ENCODE assay signal across 26 cellular contexts in the genomic region with DNA sequence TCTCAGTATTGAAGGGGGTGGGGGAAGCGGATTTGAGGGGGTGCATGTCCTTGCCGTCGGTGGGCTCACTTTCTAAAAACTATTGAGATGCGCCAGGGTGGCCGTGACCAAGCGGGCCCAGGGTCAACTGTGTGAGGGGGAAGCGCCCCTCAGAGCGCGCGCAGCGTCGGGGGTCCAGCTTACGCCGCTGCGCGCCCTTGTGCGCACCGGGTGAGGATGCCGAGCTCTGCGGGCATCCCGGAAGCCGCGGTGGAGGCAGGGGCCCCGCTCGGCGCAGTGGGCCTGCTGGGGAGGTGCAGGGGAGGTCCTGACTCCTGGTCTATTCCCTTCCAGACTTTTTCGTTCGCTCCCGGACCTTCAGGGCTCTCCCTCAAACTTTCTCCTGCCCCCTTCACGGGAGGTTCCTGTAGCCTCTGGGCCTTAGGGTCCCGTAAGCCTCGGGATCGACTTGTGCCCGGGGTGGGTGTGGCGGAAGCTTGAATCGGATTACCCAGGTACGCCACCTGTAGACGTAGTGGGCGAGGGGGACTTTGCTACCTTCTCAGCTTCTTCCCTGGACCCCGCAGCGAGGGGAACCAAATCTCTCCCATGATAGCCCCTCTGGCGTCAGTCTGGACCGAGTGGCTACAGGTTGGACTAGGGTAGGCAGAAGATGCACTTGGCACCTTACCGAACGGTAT. TPM values are rescaled to one million over a fixed set of nuclear protein-coding genes. Genes with fewer than 3 reads are reported as not detected.
A peak's percentile ranks its signal among the peaks of the same experiment; 100 is the strongest.
DNase-seq lines count a peak whose midpoint lies in the region; FAIRE-seq and TF ChIP-seq lines count a peak whose summit lies in the region.
"Had no signal": no experiment of that assay in that cellular context is flagged by ENCODE, and none has a peak within 500 bp of the region (broad histone marks: within the 10 kb centered on the region; RNA-seq: fewer than 3 reads in every experiment).

No MANE protein-coding gene starts in this region.

- WGBS in mesendoderm (ENCODE audit: extremely low coverage, insufficient coverage, low lambda C conversion rate): no CpG with 5 or more reads among the region's 45 CpGs

- no peak overlapping the region for H3K18ac ChIP-seq in mesendoderm (ENCODE audit: low read length)

- H3K9me3 Mint-ChIP-seq in CD8-positive, alpha-beta memory T cell: no peaks in the 10 kb centered on the region
- H3K9me3 Mint-ChIP-seq: activated B cell treated with CpG ODN at 0.5 μM for 24 hours; HFFc6; stimulated activated naive CD8-positive, alpha-beta T cell treated with anti-CD3 and anti-CD28 coated beads, Interleukin-15, amount 100 ng/mL, for 72 hours had no signal

- DNase-seq in endothelial cell of umbilical vein (ENCODE audit: low read depth, low spot score) (no peak), mesendoderm (peak; percentile 40), retinal pigment epithelial cell (ENCODE audit: low read depth) (no peak), SIG-M5 treated with dmso at 0.1 percent for 504 hours (lab: John Stamatoyannopoulos, UW; ENCODE audit: unreplicated experiment) (no peak), NCI-H1930 (lab: John Stamatoyannopoulos, UW) (no peak)
- DNase-seq in CD8-positive, alpha-beta memory T cell: no peak
- DNase-seq: activated B cell treated with CpG ODN at 0.5 μM for 24 hours; activated CD4-positive, alpha-beta T cell treated with anti-CD3 and anti-CD28 coated beads, Interleukin-2, amount 50 U/mL, for 48 hours; activated effector memory CD4-positive, alpha-beta T cell treated with anti-CD3 and anti-CD28 coated beads, Interleukin-2, amount 50 U/mL, for 16 hours; activated naive CD8-positive, alpha-beta T cell treated with anti-CD3 and anti-CD28 coated beads, Interleukin-2, amount 10 ng/mL, durations not matched to agents 7 days and 5 days; activated T-cell treated with anti-CD3 and anti-CD28 coated beads for 4 hours; effector CD4-positive, alpha-beta T cell; foreskin fibroblast; HFFc6; kidney glomerular epithelial cell; NCI-H2107; NCI-H510A treated with DMSO at 0.1 percent for 48 hours; PC-9; right lobe of liver; Right ventricle myocardium superior; stimulated activated naive CD8-positive, alpha-beta T cell treated with anti-CD3 and anti-CD28 coated beads, Interleukin-15, amount 100 ng/mL, for 72 hours; SW 1271; thyroid gland had no signal

- H3K79me1 ChIP-seq in mesendoderm (ENCODE audit: low read length): no peaks in the 10 kb centered on the region

- no peak overlapping the region for H2BK15ac ChIP-seq in mesendoderm (replicated peaks; ENCODE audit: low read depth)

- BruUV-seq in endothelial cell of umbilical vein (replicated peaks; lab: Mats Ljungman, UMichigan): no TSS peak

- H4K20me1 ChIP-seq in endothelial cell of umbilical vein (replicated peaks; ENCODE audit: control insufficient read depth, extremely low read depth, insufficient read depth, low read length): no peaks in the 10 kb centered on the region

- H3K9ac ChIP-seq in HUES6 (ENCODE audit: low read length) (no peak overlapping the region), endothelial cell of umbilical vein (replicated peaks; ENCODE audit: extremely low read depth, insufficient read depth, low read length) (no peak overlapping the region), mesendoderm (ENCODE audit: low read length) (no peak overlapping the region)

- H4K8ac ChIP-seq in mesendoderm (ENCODE audit: low read depth, low read length): no peak overlapping the region

- H3K9me3 ChIP-seq in HUES6 (ENCODE audit: control insufficient read depth, insufficient read depth, low read depth, low read length) (no peaks in the 10 kb centered on the region), endothelial cell of umbilical vein (replicated peaks; ENCODE audit: control insufficient read depth, insufficient read depth, low read length) (no peaks in the 10 kb centered on the region)
- H3K9me3 ChIP-seq in CD8-positive, alpha-beta memory T cell (ENCODE audit: low read length): no peaks in the 10 kb centered on the region
- H3K9me3 ChIP-seq: right lobe of liver, thyroid gland had no signal

- H3K27ac ChIP-seq in HUES6 (ENCODE audit: low read depth, low read length) (no peak overlapping the region), endothelial cell of umbilical vein (ENCODE audit: insufficient read depth, low read depth, low read length) (no peak overlapping the region), mesendoderm (ENCODE audit: low read depth, low read length) (no peak overlapping the region)
- no peak overlapping the region for H3K27ac ChIP-seq in CD8-positive, alpha-beta memory T cell (ENCODE audit: low read depth, low read length)
- H3K27ac ChIP-seq: PC-9, right lobe of liver, thyroid gland had no signal

- H3K27me3 Mint-ChIP-seq in CD8-positive, alpha-beta memory T cell: peaks cover 63 to 74% of the 10 kb centered on the region in 2 donors

- no peak for FAIRE-seq in endothelial cell of umbilical vein (lab: Jason Lieb, UNC)
- FAIRE-seq: D721Med had no signal

- H3K36me3 ChIP-seq in HUES6 (ENCODE audit: control insufficient read depth, insufficient read depth, low read length) (no peaks in the 10 kb centered on the region), endothelial cell of umbilical vein (ENCODE audit: control insufficient read depth in 2 of 2, extremely low read depth in 1 of 2, insufficient read depth in 2 of 2, low read length in 2 of 2) (no peaks in the 10 kb centered on the region), mesendoderm (ENCODE audit: control insufficient read depth, insufficient read depth, low read length) (no peaks in the 10 kb centered on the region)
- no peaks in the 10 kb centered on the region for H3K36me3 ChIP-seq in CD8-positive, alpha-beta memory T cell (ENCODE audit: insufficient read depth, low read length)
- H3K36me3 ChIP-seq: right lobe of liver, thyroid gland had no signal

- dilution Hi-C loops in endothelial cell of umbilical vein (cut with MboI; ENCODE audit: extremely low pct_ligation_motif_present, low sequenced_read_pairs): no loop called here

- peaks cover 13 to 34% (median 18%) of the 10 kb centered on the region in 3 donors for H3K4me1 Mint-ChIP-seq in CD8-positive, alpha-beta memory T cell

- H3K79me2 ChIP-seq in endothelial cell of umbilical vein (ENCODE audit: control insufficient read depth, insufficient read depth, low read length) (no peaks in the 10 kb centered on the region), mesendoderm (ENCODE audit: control insufficient read depth, insufficient read depth, low read length) (no peaks in the 10 kb centered on the region)

- no peak for TF ChIP-seq CTCF in endothelial cell of umbilical vein (IDR thresholded peaks at IDR 0.05; ENCODE audit: extremely low read depth in 1 of 2, insufficient read depth in 1 of 2, low read depth in 1 of 2, low read length in 2 of 2)
- TF ChIP-seq CTCF in retinal pigment epithelial cell (conservative IDR thresholded peaks at IDR 0.05; ENCODE audit: low read depth, low read length): peak; percentile 3

- no peak for TF ChIP-seq POLR2A in endothelial cell of umbilical vein (IDR thresholded peaks at IDR 0.05; ENCODE audit: low read depth, low read length)

- H3K4me3 Mint-ChIP-seq in CD8-positive, alpha-beta memory T cell: peak overlapping the region in 1 of 7 donors; percentile 36
- H3K4me3 Mint-ChIP-seq: activated B cell treated with CpG ODN at 0.5 μM for 24 hours; activated naive CD8-positive, alpha-beta T cell treated with anti-CD3 and anti-CD28 coated beads, Interleukin-2, amount 10 ng/mL, durations not matched to agents 7 days and 5 days; stimulated activated naive CD8-positive, alpha-beta T cell treated with anti-CD3 and anti-CD28 coated beads, Interleukin-15, amount 100 ng/mL, for 72 hours had no signal

- POLR2A ChIA-PET in endothelial cell of umbilical vein (lab: Charles Lee): no interaction called here
- POLR2A ChIA-PET in CD8-positive, alpha-beta memory T cell (lab: Charles Lee): no interaction called here

- H2AK5ac ChIP-seq in mesendoderm (ENCODE audit: low read length): no peak overlapping the region

- no peak overlapping the region for H2BK5ac ChIP-seq in mesendoderm (ENCODE audit: low read length)

- no peaks in the 10 kb centered on the region for H3K36me3 Mint-ChIP-seq in CD8-positive, alpha-beta memory T cell
- H3K36me3 Mint-ChIP-seq: activated naive CD8-positive, alpha-beta T cell treated with anti-CD3 and anti-CD28 coated beads, Interleukin-2, amount 10 ng/mL, durations not matched to agents 7 days and 5 days had no signal

- H2BK120ac ChIP-seq in mesendoderm (ENCODE audit: low read depth, low read length): no peak overlapping the region

- no peak overlapping the region for H2AFZ ChIP-seq in endothelial cell of umbilical vein (ENCODE audit: low read depth, low read length)
- H2AFZ ChIP-seq: PC-9 had no signal

- peak overlapping the region; percentile 10 for H3K56ac ChIP-seq in mesendoderm (ENCODE audit: low read length)

- no peaks in the 10 kb centered on the region for H3K9me1 ChIP-seq in endothelial cell of umbilical vein (replicated peaks; ENCODE audit: control insufficient read depth, extremely low read depth, insufficient read depth, low read length)

- no peak overlapping the region for H3K23ac ChIP-seq in mesendoderm (ENCODE audit: low read length)

- no peak overlapping the region for H4K5ac ChIP-seq in mesendoderm (ENCODE audit: low read length)

- H3K4me3 ChIP-seq in HUES6 (ENCODE audit: low read depth, low read length) (peak overlapping the region; percentile 86), endothelial cell of umbilical vein (replicated peaks in 1 of 3; ENCODE audit: insufficient read depth in 1 of 3, low read depth in 1 of 3, low read length in 3 of 3) (no peak overlapping the region), mesendoderm (ENCODE audit: low read length) (peak overlapping the region; percentile 8), retinal pigment epithelial cell (ENCODE audit: low read length) (no peak overlapping the region)
- no peak overlapping the region for H3K4me3 ChIP-seq in CD8-positive, alpha-beta memory T cell (ENCODE audit: low read length)
- H3K4me3 ChIP-seq: PC-9, right lobe of liver, thyroid gland had no signal

- CTCF ChIA-PET in endothelial cell of umbilical vein (lab: Charles Lee): no interaction called here
- CTCF ChIA-PET in CD8-positive, alpha-beta memory T cell (lab: Charles Lee): no interaction called here

- H3K4me2 ChIP-seq in endothelial cell of umbilical vein (ENCODE audit: insufficient read depth, low read length) (no peak overlapping the region), mesendoderm (ENCODE audit: low read length) (peak overlapping the region; percentile 75)
- H3K4me2 ChIP-seq: PC-9 had no signal

- H3K27me3 ChIP-seq in HUES6 (ENCODE audit: control insufficient read depth, insufficient read depth, low read length): peaks cover 100% of the 10 kb centered on the region
- peaks cover 71 to 98% of the 10 kb centered on the region in 2 experiments for H3K27me3 ChIP-seq in endothelial cell of umbilical vein (ENCODE audit: control insufficient read depth in 2 of 2, insufficient read depth in 2 of 2, low read length in 2 of 2)
- peaks cover 43% of the 10 kb centered on the region for H3K27me3 ChIP-seq in mesendoderm (ENCODE audit: insufficient read depth, low read length, poor library complexity)
- H3K27me3 ChIP-seq in CD8-positive, alpha-beta memory T cell (ENCODE audit: insufficient read depth, low read length, poor library complexity, severe bottlenecking): peaks cover 26% of the 10 kb centered on the region

- H3K4me1 ChIP-seq in HUES6 (ENCODE audit: control insufficient read depth, insufficient read depth, low read length) (peaks cover 25% of the 10 kb centered on the region), endothelial cell of umbilical vein (ENCODE audit: control insufficient read depth, extremely low read depth, insufficient read depth, low read length) (peaks cover 16% of the 10 kb centered on the region), mesendoderm (ENCODE audit: control insufficient read depth, low read depth, low read length) (peaks cover 5% of the 10 kb centered on the region)
- no peaks in the 10 kb centered on the region for H3K4me1 ChIP-seq in CD8-positive, alpha-beta memory T cell (ENCODE audit: insufficient read depth, low read length)

- no peak overlapping the region for H3K27ac Mint-ChIP-seq in CD8-positive, alpha-beta memory T cell
- H3K27ac Mint-ChIP-seq: activated B cell treated with CpG ODN at 0.5 μM for 24 hours; CD14-positive monocyte; HFFc6; stimulated activated naive CD8-positive, alpha-beta T cell treated with anti-CD3 and anti-CD28 coated beads, Interleukin-15, amount 100 ng/mL, for 72 hours had no signal

- intact Hi-C loops in endothelial cell of umbilical vein (cut with micrococcal nuclease): no loop called here

- no peak overlapping the region for H3K4ac ChIP-seq in mesendoderm (ENCODE audit: low read depth, low read length)

RNA-seq across cellular contexts. Expression of gene PRDM6, which starts 2.5 kb away (rescaled TPM):
- total RNA-seq in endothelial cell of umbilical vein: 0.04 TPM in 1 of 2 replicates, not detected in the other
- polyA plus RNA-seq in endothelial cell of umbilical vein: 0.02 and 0.26 TPM in 2 replicates
- polyA plus RNA-seq in endothelial cell of umbilical vein (2011; cell fraction: cytosol; rRNA removed): 0.04 TPM in 1 of 2 replicates, not detected in the other
- polyA plus RNA-seq in endothelial cell of umbilical vein (2011; cell fraction: nucleus; rRNA removed): 0.40 and 0.66 TPM in 2 replicates
- not detected in 2 replicates for polyA plus RNA-seq in endothelial cell of umbilical vein (2012)
- polyA minus RNA-seq in endothelial cell of umbilical vein: not detected in 2 replicates
- 0.20 TPM for polyA minus RNA-seq in endothelial cell of umbilical vein (2011; cell fraction: cytosol; rRNA and poly(A)+ RNA removed)
- 0.10 TPM in 1 of 2 replicates, not detected in the other for polyA minus RNA-seq in endothelial cell of umbilical vein (2011; cell fraction: nucleus; rRNA and poly(A)+ RNA removed)
- 0.25 TPM for polyA plus RNA-seq in mesendoderm (2013, experiment 1 of 2)
- 0.14 TPM for polyA plus RNA-seq in mesendoderm (2013, experiment 2 of 2)
- not detected for total RNA-seq in CD8-positive, alpha-beta memory T cell
- not detected for polyA plus RNA-seq in CD8-positive, alpha-beta memory T cell
- total RNA-seq: activated B cell treated with CpG ODN at 0.5 μM for 24 hours; activated naive CD8-positive, alpha-beta T cell treated with anti-CD3 and anti-CD28 coated beads, Interleukin-2, amount 10 ng/mL, durations not matched to agents 7 days and 5 days had no signal
- polyA plus RNA-seq: CD14-positive monocyte had no signal

RNA-seq across cellular contexts. Expression of gene PPIC, which starts 50.0 kb away (rescaled TPM):
- total RNA-seq in endothelial cell of umbilical vein: 26.5 TPM in 2 replicates
- 34.7 and 36.4 TPM in 2 replicates for polyA plus RNA-seq in endothelial cell of umbilical vein
- 33.3 and 34.3 TPM in 2 replicates for polyA plus RNA-seq in endothelial cell of umbilical vein (2011; cell fraction: cytosol; rRNA removed)
- 7.6 and 9.2 TPM in 2 replicates for polyA plus RNA-seq in endothelial cell of umbilical vein (2011; cell fraction: nucleus; rRNA removed)
- polyA plus RNA-seq in endothelial cell of umbilical vein (2012): 35.8 and 39.6 TPM in 2 replicates
- polyA minus RNA-seq in endothelial cell of umbilical vein: 42.2 and 53.6 TPM in 2 replicates
- 12.7 TPM for polyA minus RNA-seq in endothelial cell of umbilical vein (2011; cell fraction: cytosol; rRNA and poly(A)+ RNA removed)
- 2.7 and 3.4 TPM in 2 replicates for polyA minus RNA-seq in endothelial cell of umbilical vein (2011; cell fraction: nucleus; rRNA and poly(A)+ RNA removed)
- 6.2 TPM for polyA plus RNA-seq in mesendoderm (2013, experiment 1 of 2)
- 5.8 TPM for polyA plus RNA-seq in mesendoderm (2013, experiment 2 of 2)
- not detected for total RNA-seq in CD8-positive, alpha-beta memory T cell
- not detected for polyA plus RNA-seq in CD8-positive, alpha-beta memory T cell
- total RNA-seq: activated B cell treated with CpG ODN at 0.5 μM for 24 hours; activated naive CD8-positive, alpha-beta T cell treated with anti-CD3 and anti-CD28 coated beads, Interleukin-2, amount 10 ng/mL, durations not matched to agents 7 days and 5 days had no signal
- polyA plus RNA-seq: CD14-positive monocyte had no signal

Comparison
In these comparisons a context has a peak if more than half of its experiments do, and no peak if none do; other contexts are left out.
1. H3K4me3 ChIP-seq: peak in HUES6 (single experiment) and mesendoderm (single experiment); none in endothelial cell of umbilical vein (0 of 3), retinal pigment epithelial cell (single experiment) and CD8-positive, alpha-beta memory T cell (single experiment).
2. RNA of gene PPIC, which starts 50.0 kb away (total RNA-seq): 26.5 TPM in endothelial cell of umbilical vein; not detected in CD8-positive, alpha-beta memory T cell; every median in the first group is over 10 times any median in the second.